Comparison of ENCODE assay signal across 8 cellular contexts in genomic region chr6:39933669-39934059, GRCh38. TPM values are rescaled to one million over a fixed set of nuclear protein-coding genes. Genes with fewer than 3 reads are reported as not detected.
A peak's percentile ranks its signal among the peaks of the same experiment; 100 is the strongest.
DNase-seq lines count a peak whose midpoint lies in the region; ATAC-seq, FAIRE-seq and TF ChIP-seq lines count a peak whose summit lies in the region.

No MANE protein-coding gene starts in this region.

- H3K9ac ChIP-seq in HUES6 (ENCODE audit: low read length) (peak overlapping the region; percentile 69), keratinocyte (ENCODE audit: control insufficient read depth, extremely low read depth, insufficient read depth, low read length) (no peak overlapping the region)

- no peaks in the 10 kb centered on the region for H3K9me3 Mint-ChIP-seq in stimulated activated naive B cell treated with anti-CD40 and anti-IgM and Interleukin-4, amounts not matched to agents 10 μg/mL and 1 μg/mL and 100 μg/mL, for 72 hours

- H3K4me1 ChIP-seq in HUES6 (ENCODE audit: control insufficient read depth, insufficient read depth, low read length): peaks cover 40% of the 10 kb centered on the region
- peaks cover 2% of the 10 kb centered on the region for H3K4me1 ChIP-seq in keratinocyte (ENCODE audit: control insufficient read depth, extremely low read depth, insufficient read depth, low read length)

- H3K9me1 ChIP-seq in keratinocyte (ENCODE audit: control insufficient read depth, extremely low read depth, insufficient read depth, low read length): no peaks in the 10 kb centered on the region

- no peaks in the 10 kb centered on the region for H4K20me1 ChIP-seq in keratinocyte (ENCODE audit: control insufficient read depth, extremely low read depth, insufficient read depth, low read length)

- no peaks in the 10 kb centered on the region for H3K36me3 Mint-ChIP-seq in stimulated activated naive B cell treated with anti-CD40 and anti-IgM and Interleukin-4, amounts not matched to agents 10 μg/mL and 1 μg/mL and 100 μg/mL, for 72 hours

- peak in 1 of 2 donors; percentile 24 for ATAC-seq in stimulated activated naive B cell treated with anti-CD40 and anti-IgM and Interleukin-4, amounts not matched to agents 10 μg/mL and 1 μg/mL and 100 μg/mL, for 72 hours (replicated peaks)
- ATAC-seq in HG03039 (IDR thresholded peaks at IDR 0.05; ENCODE audit: unreplicated experiment): no peak
- no peak for ATAC-seq in HG03432 (IDR thresholded peaks at IDR 0.05; ENCODE audit: unreplicated experiment)

- peak overlapping the region; percentile 73 to 81 for H3K4me3 Mint-ChIP-seq in stimulated activated naive B cell treated with anti-CD40 and anti-IgM and Interleukin-4, amounts not matched to agents 10 μg/mL and 1 μg/mL and 100 μg/mL, for 72 hours

- FAIRE-seq in keratinocyte (lab: Jason Lieb, UNC): no peak

- peak overlapping the region; percentile 74 for H3K4me2 ChIP-seq in keratinocyte (ENCODE audit: control insufficient read depth, extremely low read depth, insufficient read depth, low read depth, low read length)

- no peak for DNase-seq in keratinocyte (ENCODE audit: low read depth, low spot score)
- DNase-seq in stimulated activated naive B cell treated with anti-CD40 and anti-IgM and Interleukin-4, amounts not matched to agents 10 μg/mL and 1 μg/mL and 100 μg/mL, for 72 hours: no peak
- no peak for DNase-seq in germinal center (ENCODE audit: low spot score)
- DNase-seq in NCI-H1092 treated with DMSO at 0.1 percent for 48 hours (lab: John Stamatoyannopoulos, UW): no peak

- H3K27me3 Mint-ChIP-seq in stimulated activated naive B cell treated with anti-CD40 and anti-IgM and Interleukin-4, amounts not matched to agents 10 μg/mL and 1 μg/mL and 100 μg/mL, for 72 hours: peaks cover 52 to 81% of the 10 kb centered on the region in 2 donors

- no peak overlapping the region for H2AFZ ChIP-seq in keratinocyte (ENCODE audit: control insufficient read depth, low read length)

- peaks cover 2 to 6% of the 10 kb centered on the region in 2 donors for H3K4me1 Mint-ChIP-seq in stimulated activated naive B cell treated with anti-CD40 and anti-IgM and Interleukin-4, amounts not matched to agents 10 μg/mL and 1 μg/mL and 100 μg/mL, for 72 hours

- H3K4me3 ChIP-seq in HUES6 (ENCODE audit: low read depth, low read length): peak overlapping the region; percentile 85
- H3K4me3 ChIP-seq in keratinocyte (ENCODE audit: control insufficient read depth in 2 of 3, extremely low read depth in 1 of 3, insufficient read depth in 2 of 3, low read depth in 1 of 3, low read length in 3 of 3): peak overlapping the region; percentile 64 to 68 (median 68)

- H3K79me2 ChIP-seq in keratinocyte (ENCODE audit: control insufficient read depth, insufficient read depth, low read length): no peaks in the 10 kb centered on the region

- H3K36me3 ChIP-seq in HUES6 (ENCODE audit: control insufficient read depth, insufficient read depth, low read length) (no peaks in the 10 kb centered on the region), keratinocyte (ENCODE audit: control insufficient read depth in 2 of 2, extremely low read depth in 1 of 2, insufficient read depth in 2 of 2, low read length in 2 of 2) (no peaks in the 10 kb centered on the region)

- H3K27me3 ChIP-seq in HUES6 (ENCODE audit: control insufficient read depth, insufficient read depth, low read length) (0 out of 2 replicates have a peak, but pooled peaks cover 6% of the 10 kb centered on the region), keratinocyte (ENCODE audit: control insufficient read depth, extremely low read depth, insufficient read depth, low read length) (peaks cover 5% of the 10 kb centered on the region)

- H3K27ac ChIP-seq in HUES6 (ENCODE audit: low read depth, low read length) (no peak overlapping the region), angular gyrus (ENCODE audit: low read depth, low read length) (peak overlapping the region; percentile 79), keratinocyte (ENCODE audit: control insufficient read depth, insufficient read depth, low read length) (no peak overlapping the region)

- TF ChIP-seq CTCF in keratinocyte (optimal IDR thresholded peaks at IDR 0.05 in 1 of 3, IDR thresholded peaks at IDR 0.05 in 1 of 3, conservative IDR thresholded peaks at IDR 0.05 in 1 of 3; ENCODE audit: extremely low read depth in 1 of 3, insufficient read depth in 2 of 3, low read length in 3 of 3): no peak

- dilution Hi-C loops in keratinocyte (cut with MboI; ENCODE audit: extremely low pct_ligation_motif_present, low sequenced_read_pairs): no loop called here

- H3K9me3 ChIP-seq in HUES6 (ENCODE audit: control insufficient read depth, insufficient read depth, low read depth, low read length) (no peaks in the 10 kb centered on the region), keratinocyte (ENCODE audit: control insufficient read depth, low read depth, low read length) (no peaks in the 10 kb centered on the region)

- no peak overlapping the region for H3K27ac Mint-ChIP-seq in stimulated activated naive B cell treated with anti-CD40 and anti-IgM and Interleukin-4, amounts not matched to agents 10 μg/mL and 1 μg/mL and 100 μg/mL, for 72 hours

RNA-seq across cellular contexts. Expression of gene MOCS1, which starts 0.6 kb away (rescaled TPM):
- polyA plus RNA-seq in keratinocyte: 2.2 to 2.7 TPM (median 2.5 TPM) in 3 replicates
- polyA plus RNA-seq in keratinocyte (2011; ENCODE audit: low read depth): 1.3 TPM
- 1.7 and 2.2 TPM in 2 replicates for polyA plus RNA-seq in keratinocyte (2011; cell fraction: cytosol; rRNA removed)
- 2.2 and 2.3 TPM in 2 replicates for polyA plus RNA-seq in keratinocyte (2011; cell fraction: nucleus; rRNA removed)
- 0.83 and 2.7 TPM in 2 replicates for polyA plus RNA-seq in keratinocyte (2012; ENCODE audit: low replicate concordance)
- polyA minus RNA-seq in keratinocyte: 5.7 to 6.4 TPM (median 6.2 TPM) in 3 replicates
- polyA minus RNA-seq in keratinocyte (2011; cell fraction: cytosol; rRNA and poly(A)+ RNA removed): 3.8 TPM
- polyA minus RNA-seq in keratinocyte (2011; cell fraction: nucleus; rRNA and poly(A)+ RNA removed): 2.0 and 2.2 TPM in 2 replicates
